ENCODE assay signal across 12 cellular contexts in genomic region chr10:74071151-74071550, GRCh38.
DNase-seq lines count a peak whose midpoint lies in the region; ATAC-seq, FAIRE-seq and TF ChIP-seq lines count a peak whose summit lies in the region.
"Had no signal": no experiment of that assay in that cellular context is flagged by ENCODE, and none has a peak within 500 bp of the region (broad histone marks: within the 10 kb centered on the region; RNA-seq: fewer than 3 reads in every experiment).

No MANE protein-coding gene starts in this region.

- DNase-seq in H54 (ENCODE audit: insufficient read length, low spot score) = peak; percentile 15
- DNase-seq in brain microvascular endothelial cell = peak; percentile 72
- DNase-seq in hepatic stellate cell (ENCODE audit: low spot score) = peak; percentile 47
- DNase-seq in smooth muscle cell (lab: John Stamatoyannopoulos, UW; ENCODE audit: unreplicated experiment) = no peak
- no peak for DNase-seq in CD4-positive, alpha-beta memory T cell
- no peak for DNase-seq in lower lobe of right lung
- no peak for DNase-seq in activated CD4-positive, alpha-beta T cell treated with anti-CD3 and anti-CD28 coated beads for 1 hour
- DNase-seq in islet precursor cell = no peak
- DNase-seq: activated CD4-positive, alpha-beta T cell treated with anti-CD3 and anti-CD28 coated beads for 48 hours; activated effector memory CD4-positive, alpha-beta T cell treated with anti-CD3 and anti-CD28 coated beads, Interleukin-2, amount 50 U/mL, for 16 hours; H9; NCI-H524 treated with DMSO at 0.1 percent for 48 hours had no signal

- no peak overlapping the region for H3K9ac ChIP-seq in smooth muscle cell (ENCODE audit: low read depth)

- H3K4me1 ChIP-seq in smooth muscle cell (ENCODE audit: low read depth) (peaks cover 8% of the 10 kb centered on the region), lower lobe of right lung (peaks cover 17% of the 10 kb centered on the region)
- H3K4me1 ChIP-seq in CD4-positive, alpha-beta memory T cell (ENCODE audit: insufficient read depth, low read length) = no peaks in the 10 kb centered on the region

- CTCF ChIA-PET in CD4-positive, alpha-beta memory T cell (lab: Charles Lee; ENCODE audit: partially characterized antibody) = interaction anchor here (0.6 to 0.7 kb wide), 2 partner anchors 10 to 12 kb away, joined by 3 read pairs; no protein-coding TSS in a partner anchor

- H3K27me3 Mint-ChIP-seq in CD4-positive, alpha-beta memory T cell = no peaks in the 10 kb centered on the region

- no peaks in the 10 kb centered on the region for H3K9me3 Mint-ChIP-seq in CD4-positive, alpha-beta memory T cell
- H3K9me3 Mint-ChIP-seq: H9 had no signal

- TF ChIP-seq POLR2A in H54 (IDR thresholded peaks at IDR 0.05; ENCODE audit: low read depth, low read length) = no peak

- no peak overlapping the region for H2AFZ ChIP-seq in smooth muscle cell (ENCODE audit: low read depth)

- H4K20me1 ChIP-seq in smooth muscle cell (ENCODE audit: low read depth) = peaks cover 97% of the 10 kb centered on the region

- peak overlapping the region; percentile 40 for H3K27ac ChIP-seq in brain microvascular endothelial cell
- peak overlapping the region; percentile 18 for H3K27ac ChIP-seq in smooth muscle cell (ENCODE audit: low read depth)
- no peak overlapping the region for H3K27ac ChIP-seq in CD4-positive, alpha-beta memory T cell (ENCODE audit: low read depth, low read length)
- H3K27ac ChIP-seq in lower lobe of right lung = no peak overlapping the region

- no peak for ATAC-seq in lower lobe of right lung

- H3K36me3 ChIP-seq in brain microvascular endothelial cell (replicated peaks) = peaks cover 33% of the 10 kb centered on the region
- H3K36me3 ChIP-seq in smooth muscle cell (ENCODE audit: low read depth) = peaks cover 17% of the 10 kb centered on the region
- H3K36me3 ChIP-seq in CD4-positive, alpha-beta memory T cell (ENCODE audit: insufficient read depth, low read length) = peaks cover 33% of the 10 kb centered on the region
- peaks cover 46% of the 10 kb centered on the region for H3K36me3 ChIP-seq in lower lobe of right lung

- no peak overlapping the region for H3K27ac Mint-ChIP-seq in CD4-positive, alpha-beta memory T cell

- H3K4me2 ChIP-seq in smooth muscle cell = no peak overlapping the region

- in situ Hi-C loops in brain microvascular endothelial cell (cut with HindIII; ENCODE audit: low pct_ligation_motif_present, low sequenced_read_pairs) = no loop called here

- no peaks in the 10 kb centered on the region for H3K27me3 ChIP-seq in brain microvascular endothelial cell (replicated peaks)
- H3K27me3 ChIP-seq in smooth muscle cell (ENCODE audit: low read depth) = no peaks in the 10 kb centered on the region
- no peaks in the 10 kb centered on the region for H3K27me3 ChIP-seq in CD4-positive, alpha-beta memory T cell (ENCODE audit: insufficient read depth, low read length)
- no peaks in the 10 kb centered on the region for H3K27me3 ChIP-seq in lower lobe of right lung (ENCODE audit: low read depth)

- H3K9me3 ChIP-seq in smooth muscle cell (replicated peaks; ENCODE audit: low read depth) = no peaks in the 10 kb centered on the region
- H3K9me3 ChIP-seq in CD4-positive, alpha-beta memory T cell (ENCODE audit: control insufficient read depth in 1 of 2, low read length in 2 of 2) = no peaks in the 10 kb centered on the region
- no peaks in the 10 kb centered on the region for H3K9me3 ChIP-seq in lower lobe of right lung

- H3K4me1 Mint-ChIP-seq in CD4-positive, alpha-beta memory T cell = peaks cover under 1 to 23% (median 3%) of the 10 kb centered on the region in 4 donors

- FAIRE-seq in H54 (lab: Jason Lieb, UNC) = peak; percentile 99

- POLR2A ChIA-PET in CD4-positive, alpha-beta memory T cell (lab: Charles Lee; ENCODE audit: partially characterized antibody) = no interaction called here

- H3K79me2 ChIP-seq in smooth muscle cell (ENCODE audit: low read depth) = peaks cover 91% of the 10 kb centered on the region

- H3F3A ChIP-seq in smooth muscle cell (ENCODE audit: low read depth) = peaks cover 24% of the 10 kb centered on the region

- H3K36me3 Mint-ChIP-seq in CD4-positive, alpha-beta memory T cell = peaks cover 43 to 48% of the 10 kb centered on the region in 2 donors

- no peak overlapping the region for H3K4me3 Mint-ChIP-seq in CD4-positive, alpha-beta memory T cell
- H3K4me3 Mint-ChIP-seq: H9 had no signal

- intact Hi-C loops in CD4-positive, alpha-beta memory T cell (cut with micrococcal nuclease) = no loop called here
- intact Hi-C loops in lower lobe of right lung (cut with DNase I) = no loop called here

- TF ChIP-seq CTCF in brain microvascular endothelial cell (IDR thresholded peaks at IDR 0.05; ENCODE audit: low read depth, low read length, missing control alignments) (no peak), smooth muscle cell (IDR thresholded peaks at IDR 0.05; ENCODE audit: borderline replicate concordance, insufficient read depth, poor library complexity, severe bottlenecking) (no peak), lower lobe of right lung (IDR thresholded peaks at IDR 0.05) (no peak)

- no peak overlapping the region for H3K4me3 ChIP-seq in brain microvascular endothelial cell (ENCODE audit: low read depth, low read length)
- no peak overlapping the region for H3K4me3 ChIP-seq in smooth muscle cell
- no peak overlapping the region for H3K4me3 ChIP-seq in CD4-positive, alpha-beta memory T cell (ENCODE audit: low read length in 2 of 2)
- no peak overlapping the region for H3K4me3 ChIP-seq in lower lobe of right lung

Comparison
In these comparisons a context has a peak if more than half of its experiments do, and no peak if none do; other contexts are left out.
1. DNase-seq: peak in H54 (single experiment), brain microvascular endothelial cell (single experiment) and hepatic stellate cell (single experiment); none in smooth muscle cell (single experiment), CD4-positive, alpha-beta memory T cell (0 of 5), lower lobe of right lung (single experiment), activated CD4-positive, alpha-beta T cell treated with anti-CD3 and anti-CD28 coated beads for 1 hour (single experiment) and islet precursor cell (single experiment).
2. H3K27ac ChIP-seq: peak in brain microvascular endothelial cell (single experiment) and smooth muscle cell (single experiment); none in CD4-positive, alpha-beta memory T cell (single experiment) and lower lobe of right lung (single experiment).